Comparison of ENCODE assay signal across 1 cellular context in genomic region chr19:36013280-36014028, GRCh38.
TF ChIP-seq lines count a peak whose summit lies in the region.

No MANE protein-coding gene starts in this region.

TF ChIP-seq in H1, 55 proteins besides CTCF, POLR2A, EP300 and RAD21:
- TF ChIP-seq NANOG (IDR thresholded peaks at IDR 0.05; ENCODE audit: insufficient read depth, low read depth, low read length, poor library complexity, severe bottlenecking) (no peak), BCL11A (IDR thresholded peaks at IDR 0.05; ENCODE audit: low read depth in 2 of 2, low read length in 2 of 2) (no peak), JUND (IDR thresholded peaks at IDR 0.05; ENCODE audit: low read length) (no peak), FOSL1 (IDR thresholded peaks at IDR 0.05; ENCODE audit: insufficient read depth, low read depth, low read length) (no peak), POU5F1 (IDR thresholded peaks at IDR 0.05; ENCODE audit: low read depth, low read length) (no peak), SP2 (IDR thresholded peaks at IDR 0.05; ENCODE audit: low read length) (no peak), CBX5 (IDR thresholded peaks at IDR 0.05; ENCODE audit: low read depth, low read length) (no peak), CTBP2 (IDR thresholded peaks at IDR 0.05; ENCODE audit: borderline replicate concordance, insufficient read depth, insufficient read length, low read length) (no peak), RFX5 (IDR thresholded peaks at IDR 0.05; ENCODE audit: borderline replicate concordance, low read depth, low read length) (no peak), E2F6 (IDR thresholded peaks at IDR 0.05) (no peak), RXRA (IDR thresholded peaks at IDR 0.05; ENCODE audit: insufficient read depth, low read depth, low read length) (no peak)
- TF ChIP-seq, protein P1, sequence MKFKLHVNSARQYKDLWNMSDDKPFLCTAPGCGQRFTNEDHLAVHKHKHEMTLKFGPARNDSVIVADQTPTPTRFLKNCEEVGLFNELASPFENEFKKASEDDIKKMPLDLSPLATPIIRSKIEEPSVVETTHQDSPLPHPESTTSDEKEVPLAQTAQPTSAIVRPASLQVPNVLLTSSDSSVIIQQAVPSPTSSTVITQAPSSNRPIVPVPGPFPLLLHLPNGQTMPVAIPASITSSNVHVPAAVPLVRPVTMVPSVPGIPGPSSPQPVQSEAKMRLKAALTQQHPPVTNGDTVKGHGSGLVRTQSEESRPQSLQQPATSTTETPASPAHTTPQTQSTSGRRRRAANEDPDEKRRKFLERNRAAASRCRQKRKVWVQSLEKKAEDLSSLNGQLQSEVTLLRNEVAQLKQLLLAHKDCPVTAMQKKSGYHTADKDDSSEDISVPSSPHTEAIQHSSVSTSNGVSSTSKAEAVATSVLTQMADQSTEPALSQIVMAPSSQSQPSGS (IDR thresholded peaks at IDR 0.05; ENCODE audit: low read length): no peak
- TF ChIP-seq, protein P2, sequence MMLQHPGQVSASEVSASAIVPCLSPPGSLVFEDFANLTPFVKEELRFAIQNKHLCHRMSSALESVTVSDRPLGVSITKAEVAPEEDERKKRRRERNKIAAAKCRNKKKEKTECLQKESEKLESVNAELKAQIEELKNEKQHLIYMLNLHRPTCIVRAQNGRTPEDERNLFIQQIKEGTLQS (IDR thresholded peaks at IDR 0.05; ENCODE audit: insufficient read depth, low read depth, low read length): no peak
